ENCODE assay signal across 8 cellular contexts in genomic region chr21:44817506-44817880, GRCh38. TPM values are rescaled to one million over a fixed set of nuclear protein-coding genes. Genes with fewer than 3 reads are reported as not detected.
DNase-seq lines count a peak whose midpoint lies in the region; ATAC-seq and TF ChIP-seq lines count a peak whose summit lies in the region.

No MANE protein-coding gene starts in this region.

- WGBS in esophagus muscularis mucosa, result no CpG with 5 or more reads among the region's 43 CpGs

- H3K36me3 Mint-ChIP-seq in activated T-cell treated with anti-CD3 and anti-CD28 coated beads, Interleukin-2, amount 50 U/mL, for 72 hours (ENCODE audit: insufficient read depth in 2 of 2), result peaks cover 10 to 14% of the 10 kb centered on the region in 2 donors

- no peak for TF ChIP-seq CTCF in esophagus muscularis mucosa (IDR thresholded peaks at IDR 0.05)

- H3K27ac Mint-ChIP-seq in activated T-cell treated with anti-CD3 and anti-CD28 coated beads, Interleukin-2, amount 50 U/mL, for 72 hours, result no peak overlapping the region

- H3K36me3 ChIP-seq in HUES48 (ENCODE audit: control insufficient read depth, insufficient read depth, low read length) (peaks cover 13% of the 10 kb centered on the region), esophagus muscularis mucosa (peaks cover 0 to 21% (median 14%) of the 10 kb centered on the region in 4 donors), muscle layer of duodenum (ENCODE audit: control insufficient read depth in 1 of 2, insufficient read depth in 2 of 2, low read length in 2 of 2) (peaks cover 5 to 14% of the 10 kb centered on the region in 2 donors)

- peak overlapping the region; percentile 79 to 84 for H3K4me3 Mint-ChIP-seq in activated T-cell treated with anti-CD3 and anti-CD28 coated beads, Interleukin-2, amount 50 U/mL, for 72 hours

- H3K27me3 ChIP-seq in HUES48 (ENCODE audit: control insufficient read depth, insufficient read depth, low read length), result no peaks in the 10 kb centered on the region
- H3K27me3 ChIP-seq in esophagus muscularis mucosa, result no peaks in the 10 kb centered on the region
- H3K27me3 ChIP-seq in muscle layer of duodenum (ENCODE audit: low read depth, low read length), result no peaks in the 10 kb centered on the region

- peak overlapping the region; percentile 83; the same call in 1 of the 2 replicates for H3K9ac ChIP-seq in HUES48 (ENCODE audit: low read depth, low read length)

- intact Hi-C loops in esophagus muscularis mucosa (cut with DNase I), result loop anchor here (5.0 kb wide), 2 partner anchors 55 to 115 kb away; partner anchors contain the start of gene PTTG1IP

- peaks cover 10% of the 10 kb centered on the region for H3K27me3 Mint-ChIP-seq in activated T-cell treated with anti-CD3 and anti-CD28 coated beads, Interleukin-2, amount 50 U/mL, for 72 hours (ENCODE audit: low read depth)

- H3K4me3 ChIP-seq in HUES48 (ENCODE audit: low read depth, low read length) (peak overlapping the region; percentile 80), esophagus muscularis mucosa (peak overlapping the region; percentile 73 to 92 (median 85)), muscle layer of duodenum (ENCODE audit: low read depth in 1 of 2, low read length in 2 of 2) (peak overlapping the region; percentile 64 to 75)

- TF ChIP-seq EP300 in esophagus muscularis mucosa (IDR thresholded peaks at IDR 0.05), result no peak

- H3K4me1 ChIP-seq in HUES48 (ENCODE audit: control insufficient read depth, insufficient read depth, low read length) (peaks cover 5% of the 10 kb centered on the region; the same call in 1 of the 2 replicates), esophagus muscularis mucosa (peaks cover 24 to 46% (median 39%) of the 10 kb centered on the region in 4 donors), muscle layer of duodenum (ENCODE audit: control insufficient read depth in 1 of 2, insufficient read depth in 2 of 2, low read length in 2 of 2) (peaks cover 4 to 19% of the 10 kb centered on the region in 2 donors)

- peaks cover 17% of the 10 kb centered on the region for H3K4me1 Mint-ChIP-seq in activated T-cell treated with anti-CD3 and anti-CD28 coated beads, Interleukin-2, amount 50 U/mL, for 72 hours (ENCODE audit: low read depth)

- peak; percentile 79 for ATAC-seq in GM21423 (IDR thresholded peaks at IDR 0.05; ENCODE audit: unreplicated experiment)
- ATAC-seq in activated T-cell treated with anti-CD3 and anti-CD28 coated beads, Interleukin-2, amount 50 U/mL, for 72 hours (replicated peaks in 1 of 2), result peak; percentile 83 to 87

- H3K9me3 ChIP-seq in HUES48 (ENCODE audit: control insufficient read depth, insufficient read depth, low read length) (peaks cover 15% of the 10 kb centered on the region), esophagus muscularis mucosa (peaks cover 0 to 38% (median 18%) of the 10 kb centered on the region in 4 donors), muscle layer of duodenum (ENCODE audit: control insufficient read depth in 1 of 2, low read length in 2 of 2) (peaks cover 0 to 18% of the 10 kb centered on the region in 2 donors)

- peak overlapping the region; percentile 81 for H3K27ac ChIP-seq in HUES48 (ENCODE audit: low read depth, low read length)
- H3K27ac ChIP-seq in esophagus muscularis mucosa (replicated peaks in 1 of 4), result peak overlapping the region; percentile 85 to 93 (median 90)
- no peak overlapping the region for H3K27ac ChIP-seq in muscle layer of duodenum (ENCODE audit: low read length)

- DNase-seq in COLO829 (ENCODE audit: low spot score) (peak; percentile 91), OCI-M2 (lab: John Stamatoyannopoulos, UW; ENCODE audit: unreplicated experiment) (peak; percentile 57), esophagus muscularis mucosa (ENCODE audit: extremely low spot score) (peak; percentile 95)
- DNase-seq in activated T-cell treated with anti-CD3 and anti-CD28 coated beads, Interleukin-2, amount 50 U/mL, for 72 hours, result peak; percentile 91 to 95
- DNase-seq in stimulated activated CD8-positive, alpha-beta memory T cell treated with anti-CD3 and anti-CD28 coated beads, Interleukin-4, amount 100 ng/mL, for 4 hours (ENCODE audit: low read depth in 2 of 2, low spot score in 1 of 2), result peak; percentile 85

- no peak for TF ChIP-seq POLR2A in esophagus muscularis mucosa (IDR thresholded peaks at IDR 0.05; ENCODE audit: low read depth)

- peaks cover 0 to 7% of the 10 kb centered on the region in 2 donors for H3K9me3 Mint-ChIP-seq in activated T-cell treated with anti-CD3 and anti-CD28 coated beads, Interleukin-2, amount 50 U/mL, for 72 hours

RNA-seq across cellular contexts. Expression of gene SUMO3, which starts 0.4 kb away (rescaled TPM):
- 10 to 100 TPM; 60.1 to 67.8 TPM for total RNA-seq in activated T-cell treated with anti-CD3 and anti-CD28 coated beads, Interleukin-2, amount 50 U/mL, for 72 hours
- total RNA-seq in esophagus muscularis mucosa, result 10 to 100 TPM; 46.1 to 52.2 (median 48.6) TPM

RNA-seq across cellular contexts. Expression of gene UBE2G2, which starts 15.9 kb away (rescaled TPM):
- 10 to 100 TPM; 85.2 to 95.6 TPM for total RNA-seq in activated T-cell treated with anti-CD3 and anti-CD28 coated beads, Interleukin-2, amount 50 U/mL, for 72 hours
- 100 to 1,000 TPM in 1 of 4 donors, 10 to 100 TPM in 3; 74.4 to 174 (median 81.7) TPM for total RNA-seq in esophagus muscularis mucosa

RNA-seq across cellular contexts. Expression of gene PTTG1IP, which starts 56.0 kb away (rescaled TPM):
- total RNA-seq in activated T-cell treated with anti-CD3 and anti-CD28 coated beads, Interleukin-2, amount 50 U/mL, for 72 hours, result 10 to 100 TPM; 63.9 to 70.5 TPM
- 100 to 1,000 TPM; 222 to 382 (median 302) TPM for total RNA-seq in esophagus muscularis mucosa
